Comparison of ENCODE assay signal across 11 cellular contexts in genomic region chr4:7594013-7594412, GRCh38.
A peak's percentile ranks its signal among the peaks of the same experiment; 100 is the strongest.
DNase-seq lines count a peak whose midpoint lies in the region; ATAC-seq and TF ChIP-seq lines count a peak whose summit lies in the region.
"Had no signal": no experiment of that assay in that cellular context is flagged by ENCODE, and none has a peak within 500 bp of the region (broad histone marks: within the 10 kb centered on the region; RNA-seq: fewer than 3 reads in every experiment).

No MANE protein-coding gene starts in this region.

- H3K27me3 Mint-ChIP-seq in HFFc6 (ENCODE audit: insufficient read depth) = peaks cover 31% of the 10 kb centered on the region
- peaks cover 13% of the 10 kb centered on the region for H3K27me3 Mint-ChIP-seq in brain

- H3K4me1 Mint-ChIP-seq in HFFc6 (ENCODE audit: low read depth) (no peaks in the 10 kb centered on the region), brain (peaks cover 78% of the 10 kb centered on the region)

- DNase-seq in NCI-H510A treated with DMSO at 0.1 percent for 48 hours (lab: John Stamatoyannopoulos, UW) (peak; percentile 2), NCI-H510A (lab: John Stamatoyannopoulos, UW) (no peak), HFFc6 (no peak), omental fat pad (ENCODE audit: low spot score) (no peak)
- no peak for DNase-seq in stimulated activated CD4-positive, alpha-beta T cell treated with anti-CD3 and anti-CD28 coated beads, Interleukin-12 subunit alpha, Interleukin-12 subunit beta, amount 100 ng/mL, for 4 hours
- DNase-seq: DND-41, NCI-H187 treated with DMSO at 0.1 percent for 48 hours, SIG-M5, SW 1271 had no signal

- no peak for ATAC-seq in GM21367 (IDR thresholded peaks at IDR 0.05; ENCODE audit: unreplicated experiment)
- ATAC-seq in omental fat pad (ENCODE audit: low FRiP score) = no peak

- H3K27ac Mint-ChIP-seq in HFFc6 (no peak overlapping the region), brain (peak overlapping the region in 3 of 5 experiments; percentile 50 to 57 (median 50))

- H3K4me3 Mint-ChIP-seq in HFFc6 = no peak overlapping the region
- no peak overlapping the region for H3K4me3 Mint-ChIP-seq in brain

- H3K9me3 Mint-ChIP-seq in HFFc6 (peaks cover 6% of the 10 kb centered on the region; the same call in 1 of the 2 replicates), brain (peaks cover 0 to 3% (median 0%) of the 10 kb centered on the region in 5 experiments)

- TF ChIP-seq CTCF in HFFc6 (IDR thresholded peaks at IDR 0.05) (peak; percentile 33; the same call in 1 of the 2 replicates), brain (conservative IDR thresholded peaks at IDR 0.05) (peak in 1 of 2 experiments; percentile 21), omental fat pad (IDR thresholded peaks at IDR 0.05) (no peak)

- no peaks in the 10 kb centered on the region for H3K36me3 Mint-ChIP-seq in HFFc6 (ENCODE audit: low read depth)
- no peaks in the 10 kb centered on the region for H3K36me3 Mint-ChIP-seq in brain
